In genomic region chr16:69329369-69330285, GRCh38 we compare ENCODE assay signal across 8 cellular contexts. TPM values are rescaled to one million over a fixed set of nuclear protein-coding genes. Genes with fewer than 3 reads are reported as not detected.
DNase-seq lines count a peak whose midpoint lies in the region; ATAC-seq, FAIRE-seq and TF ChIP-seq lines count a peak whose summit lies in the region.

No MANE protein-coding gene starts in this region.

- H3K27ac ChIP-seq in C4-2B (peak overlapping the region; percentile 93), aorta (ENCODE audit: low read depth in 1 of 2, low read length in 2 of 2) (no peak overlapping the region)

- H3K27ac Mint-ChIP-seq in activated CD4-positive, alpha-beta memory T cell treated with anti-CD3 and anti-CD28 coated beads, Interleukin-2, amount 10 ng/mL, durations not matched to agents 7 days and 5 days = peak overlapping the region; percentile 78

- POLR2A ChIA-PET in activated CD4-positive, alpha-beta memory T cell treated with anti-CD3 and anti-CD28 coated beads, Interleukin-2, amount 10 ng/mL, durations not matched to agents 7 days and 5 days (lab: Charles Lee) = interaction anchor here (0.6 to 9.7 kb wide), 15 partner anchors 10 to 433 kb away, joined by 3 to 151 read pairs (median 3); partner anchors contain the start of genes COG8, CYB5B, NIP7 and NOB1

- H3K9me3 Mint-ChIP-seq in activated CD4-positive, alpha-beta memory T cell treated with anti-CD3 and anti-CD28 coated beads, Interleukin-2, amount 10 ng/mL, durations not matched to agents 7 days and 5 days = no peaks in the 10 kb centered on the region

- peak; percentile 47 for DNase-seq in HT-29 (ENCODE audit: low spot score)
- DNase-seq in activated CD4-positive, alpha-beta memory T cell treated with anti-CD3 and anti-CD28 coated beads, Interleukin-2, amount 10 ng/mL, durations not matched to agents 7 days and 5 days = peak; percentile 47
- DNase-seq in fibroblast of villous mesenchyme (ENCODE audit: low read depth) = no peak
- DNase-seq in omental fat pad (ENCODE audit: low spot score) = no peak
- DNase-seq in aorta = peak; percentile 51 to 82
- DNase-seq in D721Med (ENCODE audit: insufficient read length, low spot score) = no peak

- peaks cover 50% of the 10 kb centered on the region for H3K4me1 Mint-ChIP-seq in activated CD4-positive, alpha-beta memory T cell treated with anti-CD3 and anti-CD28 coated beads, Interleukin-2, amount 10 ng/mL, durations not matched to agents 7 days and 5 days

- H3K27me3 Mint-ChIP-seq in activated CD4-positive, alpha-beta memory T cell treated with anti-CD3 and anti-CD28 coated beads, Interleukin-2, amount 10 ng/mL, durations not matched to agents 7 days and 5 days = no peaks in the 10 kb centered on the region

- H3K4me3 Mint-ChIP-seq in activated CD4-positive, alpha-beta memory T cell treated with anti-CD3 and anti-CD28 coated beads, Interleukin-2, amount 10 ng/mL, durations not matched to agents 7 days and 5 days = peak overlapping the region; percentile 79

- TF ChIP-seq CTCF in C4-2B (conservative IDR thresholded peaks at IDR 0.05) (no peak), fibroblast of villous mesenchyme (IDR thresholded peaks at IDR 0.05; ENCODE audit: insufficient read depth, low read depth, low read length) (no peak), omental fat pad (IDR thresholded peaks at IDR 0.05) (no peak), D721Med (IDR thresholded peaks at IDR 0.05; ENCODE audit: insufficient read depth, missing control alignments) (no peak)

- H3K27me3 ChIP-seq in aorta (ENCODE audit: control insufficient read depth in 1 of 2, insufficient read depth in 2 of 2, low read length in 1 of 2) = no peaks in the 10 kb centered on the region

- H3K4me3 ChIP-seq in fibroblast of villous mesenchyme (ENCODE audit: low read depth, low read length) (peak overlapping the region; percentile 74), aorta (ENCODE audit: low read length in 2 of 2) (peak overlapping the region; percentile 65 to 67)

- CTCF ChIA-PET in activated CD4-positive, alpha-beta memory T cell treated with anti-CD3 and anti-CD28 coated beads, Interleukin-2, amount 10 ng/mL, durations not matched to agents 7 days and 5 days (lab: Charles Lee) = interaction anchor here (1.0 to 2.7 kb wide), 6 partner anchors 9 to 424 kb away, joined by 3 to 15 read pairs (median 4); partner anchors contain the start of genes COG8, NIP7 and VPS4A

- H3K9me3 ChIP-seq in aorta (ENCODE audit: control insufficient read depth, low read length) = no peaks in the 10 kb centered on the region

- H3K4me1 ChIP-seq in aorta (ENCODE audit: control insufficient read depth in 1 of 2, insufficient read depth in 2 of 2, low read length in 2 of 2) = no peaks in the 10 kb centered on the region

- ATAC-seq in GM19463 (IDR thresholded peaks at IDR 0.05; ENCODE audit: unreplicated experiment) (peak; percentile 37), omental fat pad (ENCODE audit: low FRiP score) (peak; percentile 14), aorta (ENCODE audit: low FRiP score) (peak; percentile 41)

- intact Hi-C loops in aorta (cut with DNase I) = no loop called here

- 6 to 8% methylated on average over 76 to 77 of the region's 77 CpGs for WGBS in aorta, 2 donors

- H3K36me3 Mint-ChIP-seq in activated CD4-positive, alpha-beta memory T cell treated with anti-CD3 and anti-CD28 coated beads, Interleukin-2, amount 10 ng/mL, durations not matched to agents 7 days and 5 days (ENCODE audit: low read depth) = peaks cover 55% of the 10 kb centered on the region

- peaks cover 2 to 10% of the 10 kb centered on the region in 2 donors for H3K36me3 ChIP-seq in aorta (ENCODE audit: control insufficient read depth in 1 of 2, insufficient read depth in 2 of 2, low read length in 1 of 2)

- FAIRE-seq in D721Med (lab: Jason Lieb, UNC) = no peak

RNA-seq across cellular contexts. Expression of gene PDF, which starts 0.8 kb away (rescaled TPM):
- total RNA-seq in HT-29 (2014; rRNA removed; shearing (Covaris generic)) = 80.9 and 81.5 TPM in 2 replicates
- total RNA-seq in activated CD4-positive, alpha-beta memory T cell treated with anti-CD3 and anti-CD28 coated beads, Interleukin-2, amount 10 ng/mL, durations not matched to agents 7 days and 5 days = 1 to 10 TPM; 8.8 to 9.7 TPM
- total RNA-seq in fibroblast of villous mesenchyme (11.7 and 18.7 TPM in 2 replicates), omental fat pad (10 to 100 TPM; 12.8 to 25.0 (median 19.1) TPM), aorta (1 to 10 TPM; 5.7 to 6.0 TPM)
- polyA plus RNA-seq in aorta = 1 to 10 TPM; 3.6 to 4.0 TPM

RNA-seq across cellular contexts. Expression of gene COG8, which starts 9.7 kb away (rescaled TPM):
- 50.4 and 55.8 TPM in 2 replicates for total RNA-seq in HT-29 (2014; rRNA removed; shearing (Covaris generic))
- total RNA-seq in activated CD4-positive, alpha-beta memory T cell treated with anti-CD3 and anti-CD28 coated beads, Interleukin-2, amount 10 ng/mL, durations not matched to agents 7 days and 5 days = 10 to 100 TPM; 30.6 to 30.7 TPM
- total RNA-seq in fibroblast of villous mesenchyme (29.0 and 36.3 TPM in 2 replicates), omental fat pad (10 to 100 TPM; 26.8 to 50.6 (median 39.4) TPM), aorta (10 to 100 TPM; 21.5 to 29.4 TPM)
- polyA plus RNA-seq in aorta = 10 to 100 TPM in 1 of 2 donors, 1 to 10 TPM in 1; 5.3 to 16.5 TPM

RNA-seq across cellular contexts. Expression of gene NIP7, which starts 9.9 kb away (rescaled TPM):
- 20.1 and 24.5 TPM in 2 replicates for total RNA-seq in HT-29 (2014; rRNA removed; shearing (Covaris generic))
- total RNA-seq in activated CD4-positive, alpha-beta memory T cell treated with anti-CD3 and anti-CD28 coated beads, Interleukin-2, amount 10 ng/mL, durations not matched to agents 7 days and 5 days = 10 to 100 TPM; 36.0 to 36.7 TPM
- total RNA-seq in fibroblast of villous mesenchyme (27.1 and 35.4 TPM in 2 replicates), omental fat pad (10 to 100 TPM; 14.7 to 56.8 (median 17.1) TPM), aorta (10 to 100 TPM; 11.5 to 21.3 TPM)
- 10 to 100 TPM in 1 of 2 donors, 1 to 10 TPM in 1; 7.1 to 14.5 TPM for polyA plus RNA-seq in aorta

RNA-seq across cellular contexts. Expression of gene VPS4A, which starts 18.5 kb away (rescaled TPM):
- total RNA-seq in HT-29 (2014; rRNA removed; shearing (Covaris generic)) = 24.5 and 33.3 TPM in 2 replicates
- total RNA-seq in activated CD4-positive, alpha-beta memory T cell treated with anti-CD3 and anti-CD28 coated beads, Interleukin-2, amount 10 ng/mL, durations not matched to agents 7 days and 5 days = 10 to 100 TPM; 32.3 to 34.9 TPM
- total RNA-seq in fibroblast of villous mesenchyme (31.1 and 34.1 TPM in 2 replicates), omental fat pad (10 to 100 TPM; 26.6 to 39.0 (median 34.1) TPM), aorta (10 to 100 TPM; 28.6 to 30.0 TPM)
- 10 to 100 TPM; 25.4 to 44.6 TPM for polyA plus RNA-seq in aorta

RNA-seq across cellular contexts. Expression of gene TMED6, which starts 22.0 kb away (rescaled TPM):
- total RNA-seq in HT-29 (2014; rRNA removed; shearing (Covaris generic)) = 0.10 TPM in 1 of 2 replicates, not detected in the other
- 1 to 10 TPM; 1.3 to 1.8 TPM for total RNA-seq in activated CD4-positive, alpha-beta memory T cell treated with anti-CD3 and anti-CD28 coated beads, Interleukin-2, amount 10 ng/mL, durations not matched to agents 7 days and 5 days
- total RNA-seq in fibroblast of villous mesenchyme (0.64 TPM in 1 of 2 replicates, not detected in the other), omental fat pad (not detected), aorta (1 to 10 TPM in 1 of 2 donors, under 1 TPM in 1; 0.84 to 1.1 TPM)
- not detected for polyA plus RNA-seq in aorta

Comparison
In these comparisons a context has a peak if more than half of its experiments do, and no peak if none do; other contexts are left out.
1. DNase-seq: peak in HT-29 (single experiment), activated CD4-positive, alpha-beta memory T cell treated with anti-CD3 and anti-CD28 coated beads, Interleukin-2, amount 10 ng/mL, durations not matched to agents 7 days and 5 days (single experiment) and aorta (2 of 2); none in fibroblast of villous mesenchyme (single experiment), omental fat pad (single experiment) and D721Med (single experiment).
2. Peak in every context shown above with its lines, with median percentiles within 50 percentile points of each other: ATAC-seq.